In the genomic region with DNA sequence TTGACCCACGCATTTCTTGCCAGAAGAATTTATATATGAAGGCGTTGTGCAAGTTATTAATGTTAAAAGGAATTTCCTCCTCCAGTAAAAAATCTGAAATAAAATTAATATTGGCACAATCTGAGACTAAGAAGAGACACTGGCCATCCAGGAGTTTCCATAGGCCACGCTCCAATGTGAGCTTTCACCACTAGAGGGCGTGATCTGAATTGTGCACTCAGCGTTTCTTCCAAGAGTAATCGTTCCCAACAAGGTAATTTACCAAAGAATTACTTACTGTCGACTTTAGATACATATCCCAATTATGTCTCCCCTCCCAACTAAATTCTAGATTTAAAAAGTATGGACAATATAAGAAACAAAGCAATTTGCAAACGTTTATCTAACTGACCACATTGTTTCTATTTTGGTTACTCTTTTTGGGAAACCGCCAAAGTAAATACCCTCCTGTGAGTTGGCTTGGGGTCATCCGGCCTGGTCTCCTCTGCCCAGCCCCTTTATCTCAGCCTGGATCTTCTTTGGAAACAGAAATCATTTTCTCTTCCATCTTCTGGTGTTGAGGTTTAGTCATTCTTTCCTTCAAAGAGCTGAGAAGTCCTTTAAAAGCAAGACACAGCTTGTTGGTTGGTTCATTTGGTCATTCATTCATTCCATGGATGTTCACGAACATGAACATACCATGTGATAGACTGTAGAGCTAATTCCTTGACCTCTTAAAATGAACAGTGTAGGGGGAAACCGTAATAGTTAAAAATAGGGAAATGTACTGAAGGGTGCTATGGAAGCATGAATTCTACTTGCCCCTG, we compare ENCODE assay signal across 1 cellular context.
TF ChIP-seq lines count a peak whose summit lies in the region.

No MANE protein-coding gene starts in this region.

TF ChIP-seq in K562, 482 proteins besides CTCF, POLR2A, EP300 and RAD21 (continued from another document):
- TF ChIP-seq, protein P1, sequence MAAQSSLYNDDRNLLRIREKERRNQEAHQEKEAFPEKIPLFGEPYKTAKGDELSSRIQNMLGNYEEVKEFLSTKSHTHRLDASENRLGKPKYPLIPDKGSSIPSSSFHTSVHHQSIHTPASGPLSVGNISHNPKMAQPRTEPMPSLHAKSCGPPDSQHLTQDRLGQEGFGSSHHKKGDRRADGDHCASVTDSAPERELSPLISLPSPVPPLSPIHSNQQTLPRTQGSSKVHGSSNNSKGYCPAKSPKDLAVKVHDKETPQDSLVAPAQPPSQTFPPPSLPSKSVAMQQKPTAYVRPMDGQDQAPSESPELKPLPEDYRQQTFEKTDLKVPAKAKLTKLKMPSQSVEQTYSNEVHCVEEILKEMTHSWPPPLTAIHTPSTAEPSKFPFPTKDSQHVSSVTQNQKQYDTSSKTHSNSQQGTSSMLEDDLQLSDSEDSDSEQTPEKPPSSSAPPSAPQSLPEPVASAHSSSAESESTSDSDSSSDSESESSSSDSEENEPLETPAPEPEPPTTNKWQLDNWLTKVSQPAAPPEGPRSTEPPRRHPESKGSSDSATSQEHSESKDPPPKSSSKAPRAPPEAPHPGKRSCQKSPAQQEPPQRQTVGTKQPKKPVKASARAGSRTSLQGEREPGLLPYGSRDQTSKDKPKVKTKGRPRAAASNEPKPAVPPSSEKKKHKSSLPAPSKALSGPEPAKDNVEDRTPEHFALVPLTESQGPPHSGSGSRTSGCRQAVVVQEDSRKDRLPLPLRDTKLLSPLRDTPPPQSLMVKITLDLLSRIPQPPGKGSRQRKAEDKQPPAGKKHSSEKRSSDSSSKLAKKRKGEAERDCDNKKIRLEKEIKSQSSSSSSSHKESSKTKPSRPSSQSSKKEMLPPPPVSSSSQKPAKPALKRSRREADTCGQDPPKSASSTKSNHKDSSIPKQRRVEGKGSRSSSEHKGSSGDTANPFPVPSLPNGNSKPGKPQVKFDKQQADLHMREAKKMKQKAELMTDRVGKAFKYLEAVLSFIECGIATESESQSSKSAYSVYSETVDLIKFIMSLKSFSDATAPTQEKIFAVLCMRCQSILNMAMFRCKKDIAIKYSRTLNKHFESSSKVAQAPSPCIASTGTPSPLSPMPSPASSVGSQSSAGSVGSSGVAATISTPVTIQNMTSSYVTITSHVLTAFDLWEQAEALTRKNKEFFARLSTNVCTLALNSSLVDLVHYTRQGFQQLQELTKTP (IDR thresholded peaks at IDR 0.05; ENCODE audit: low read depth in 1 of 2, partially characterized antibody in 2 of 2): peak in 1 of 2 experiments; percentile 33
